Comparison of ENCODE assay signal across 10 cellular contexts in genomic region chr20:50713677-50714101, GRCh38. TPM values are rescaled to one million over a fixed set of nuclear protein-coding genes. Genes with fewer than 3 reads are reported as not detected.
DNase-seq lines count a peak whose midpoint lies in the region; ATAC-seq and TF ChIP-seq lines count a peak whose summit lies in the region.
"Had no signal": no experiment of that assay in that cellular context is flagged by ENCODE, and none has a peak within 500 bp of the region (broad histone marks: within the 10 kb centered on the region; RNA-seq: fewer than 3 reads in every experiment).

No MANE protein-coding gene starts in this region.

- no peak overlapping the region for H2BK20ac ChIP-seq in H9 (ENCODE audit: low read depth, low read length, poor library complexity, severe bottlenecking)

- peaks cover 25 to 33% of the 10 kb centered on the region in 2 experiments for H3K4me1 Mint-ChIP-seq in H9
- no peaks in the 10 kb centered on the region for H3K4me1 Mint-ChIP-seq in stimulated activated naive B cell treated with anti-CD40 and anti-IgM and Interleukin-4, amounts not matched to agents 10 μg/mL and 1 μg/mL and 100 μg/mL, for 72 hours

- no peak overlapping the region for H3K14ac ChIP-seq in H9 (ENCODE audit: insufficient read depth, low read length)

- H3K4me3 ChIP-seq in adipocyte (ENCODE audit: low read length) = no peak overlapping the region
- H3K4me3 ChIP-seq in right cardiac atrium (ENCODE audit: low read length) = no peak overlapping the region
- H3K4me3 ChIP-seq in retinal pigment epithelial cell (ENCODE audit: low read length) = no peak overlapping the region
- H3K4me3 ChIP-seq: SJSA1 had no signal

- H3K23me2 ChIP-seq in H9 (ENCODE audit: insufficient read length, low read depth, low read length, poor library complexity, severe bottlenecking) = no peaks in the 10 kb centered on the region

- H4K20me1 ChIP-seq in H9 (ENCODE audit: control insufficient read depth, insufficient read depth, insufficient read length) = no peaks in the 10 kb centered on the region

- H3K18ac ChIP-seq in H9 (ENCODE audit: insufficient read length, low read depth, low read length) = no peak overlapping the region

- no peaks in the 10 kb centered on the region for H3K9me3 Mint-ChIP-seq in H9
- H3K9me3 Mint-ChIP-seq in stimulated activated naive B cell treated with anti-CD40 and anti-IgM and Interleukin-4, amounts not matched to agents 10 μg/mL and 1 μg/mL and 100 μg/mL, for 72 hours = no peaks in the 10 kb centered on the region

- H4K5ac ChIP-seq in H9 (ENCODE audit: insufficient read length, low read depth, low read length) = no peak overlapping the region

- H3K4me1 ChIP-seq in H9 (ENCODE audit: insufficient read depth, low read length) = no peaks in the 10 kb centered on the region; the same call in 1 of the 2 replicates
- peaks cover 30% of the 10 kb centered on the region for H3K4me1 ChIP-seq in adipocyte (ENCODE audit: control insufficient read depth, insufficient read depth, low read length)
- no peaks in the 10 kb centered on the region for H3K4me1 ChIP-seq in right cardiac atrium (ENCODE audit: control insufficient read depth, insufficient read depth, low read length)

- TF ChIP-seq CTCF in H9 (conservative IDR thresholded peaks at IDR 0.05) (peak; percentile 67), retinal pigment epithelial cell (conservative IDR thresholded peaks at IDR 0.05; ENCODE audit: low read depth, low read length) (peak; percentile 60)

- H4K91ac ChIP-seq in H9 (ENCODE audit: insufficient read length, low read depth, low read length) = no peak overlapping the region

- WGBS in H9 (ENCODE audit: extremely low coverage, insufficient read length, low lambda C conversion rate) = no CpG with 5 or more reads among the region's 7 CpGs
- WGBS in right cardiac atrium = 40% methylated on average over 7 of the region's 7 CpGs

- H3K9me3 ChIP-seq in H9 (ENCODE audit: control insufficient read depth, low read depth, low read length) = no peaks in the 10 kb centered on the region
- H3K9me3 ChIP-seq in adipocyte (ENCODE audit: control insufficient read depth, low read length) = no peaks in the 10 kb centered on the region
- H3K9me3 ChIP-seq in right cardiac atrium (ENCODE audit: control insufficient read depth, low read length) = no peaks in the 10 kb centered on the region
- H3K9me3 ChIP-seq: SJSA1 had no signal

- H3K79me2 ChIP-seq in H9 (ENCODE audit: insufficient read depth, low read length) = no peaks in the 10 kb centered on the region

- peak overlapping the region in 1 of 3 experiments; percentile 60; a peak in 3 of 7 replicates for H3K27ac Mint-ChIP-seq in H9
- no peak overlapping the region for H3K27ac Mint-ChIP-seq in stimulated activated naive B cell treated with anti-CD40 and anti-IgM and Interleukin-4, amounts not matched to agents 10 μg/mL and 1 μg/mL and 100 μg/mL, for 72 hours

- H3K27ac ChIP-seq in H9 (ENCODE audit: insufficient read length, low read depth, low read length) (no peak overlapping the region), right cardiac atrium (ENCODE audit: low read length) (no peak overlapping the region)
- H3K27ac ChIP-seq: SJSA1 had no signal

- H3K36me3 ChIP-seq in adipocyte (ENCODE audit: control insufficient read depth, insufficient read depth, low read length, severe bottlenecking) = no peaks in the 10 kb centered on the region
- H3K36me3 ChIP-seq: SJSA1 had no signal

- H3K9ac ChIP-seq in H9 (ENCODE audit: extremely low read depth, insufficient read length, low read length) = no peak overlapping the region
- no peak overlapping the region for H3K9ac ChIP-seq in adipocyte (ENCODE audit: low read length)

- H3K23ac ChIP-seq in H9 (ENCODE audit: insufficient read length, low read depth, low read length) = no peak overlapping the region

- H2BK5ac ChIP-seq in H9 (ENCODE audit: insufficient read length, low read length) = no peak overlapping the region

- peaks cover 2% of the 10 kb centered on the region for H3K27me3 Mint-ChIP-seq in H9 (ENCODE audit: low read depth)
- H3K27me3 Mint-ChIP-seq in stimulated activated naive B cell treated with anti-CD40 and anti-IgM and Interleukin-4, amounts not matched to agents 10 μg/mL and 1 μg/mL and 100 μg/mL, for 72 hours = peaks cover 33 to 56% of the 10 kb centered on the region in 2 donors

- no peaks in the 10 kb centered on the region; a peak in 1 of 7 replicates for H3K36me3 Mint-ChIP-seq in H9 (ENCODE audit: insufficient read depth in 1 of 3, low read depth in 3 of 3)
- H3K36me3 Mint-ChIP-seq in stimulated activated naive B cell treated with anti-CD40 and anti-IgM and Interleukin-4, amounts not matched to agents 10 μg/mL and 1 μg/mL and 100 μg/mL, for 72 hours = no peaks in the 10 kb centered on the region

- no peak overlapping the region for H3T11ph ChIP-seq in H9 (ENCODE audit: low read length)

- H3K27me3 ChIP-seq in H9 (ENCODE audit: insufficient read depth, low read length) (no peaks in the 10 kb centered on the region; the same call in 1 of the 2 replicates), adipocyte (replicated peaks; ENCODE audit: control insufficient read depth, insufficient read depth, low read length) (no peaks in the 10 kb centered on the region), right cardiac atrium (ENCODE audit: control insufficient read depth, insufficient read depth) (no peaks in the 10 kb centered on the region)
- H3K27me3 ChIP-seq: SJSA1 had no signal

- no peak overlapping the region for H2BK120ac ChIP-seq in H9 (ENCODE audit: low read depth, low read length, poor library complexity, severe bottlenecking)

- H2AK5ac ChIP-seq in H9 (ENCODE audit: insufficient read length, low read length) = no peak overlapping the region

- no peak overlapping the region for H4K8ac ChIP-seq in H9 (replicated peaks; ENCODE audit: insufficient read length, low read depth, low read length)

- H3K4me2 ChIP-seq in H9 (ENCODE audit: insufficient read depth, insufficient read length, low read length) = no peak overlapping the region

- no peak overlapping the region for H2BK15ac ChIP-seq in H9 (ENCODE audit: low read depth, low read length)

- no peaks in the 10 kb centered on the region for H3K79me1 ChIP-seq in H9 (ENCODE audit: insufficient read depth, low read depth, low read length, poor library complexity, severe bottlenecking)

- no peak overlapping the region for H2BK12ac ChIP-seq in H9 (ENCODE audit: insufficient read length, low read depth, low read length)

- peak; percentile 61 for DNase-seq in H9
- DNase-seq in adipocyte (ENCODE audit: low read depth) = peak; percentile 67
- no peak for DNase-seq in right cardiac atrium
- no peak for DNase-seq in retinal pigment epithelial cell (ENCODE audit: low read depth)
- DNase-seq in posterior cingulate gyrus = no peak
- DNase-seq in NCI-H1092 treated with DMSO at 0.1 percent for 48 hours (lab: John Stamatoyannopoulos, UW) = no peak
- no peak for DNase-seq in NAMALWA (ENCODE audit: low spot score)
- DNase-seq in stimulated activated naive B cell treated with anti-CD40 and anti-IgM and Interleukin-4, amounts not matched to agents 10 μg/mL and 1 μg/mL and 100 μg/mL, for 72 hours = no peak
- DNase-seq: activated naive CD4-positive, alpha-beta T cell treated with anti-CD3 and anti-CD28 coated beads, Interleukin-2, amount 50 U/mL, for 16 hours had no signal

- H3K56ac ChIP-seq in H9 (ENCODE audit: insufficient read length, low read depth, low read length) = no peak overlapping the region

- peak overlapping the region; percentile 83 for H2AFZ ChIP-seq in H9 (ENCODE audit: low read length)

- H3K4ac ChIP-seq in H9 (ENCODE audit: low read depth, low read length) = no peak overlapping the region

- H3K4me3 Mint-ChIP-seq in H9 = no peak overlapping the region
- H3K4me3 Mint-ChIP-seq in stimulated activated naive B cell treated with anti-CD40 and anti-IgM and Interleukin-4, amounts not matched to agents 10 μg/mL and 1 μg/mL and 100 μg/mL, for 72 hours = no peak overlapping the region

- intact Hi-C loops in right cardiac atrium (cut with DNase I) = loop anchor here in 2 of 4 donors (10.0 kb wide), 2 partner anchors 49 to 89 kb away; no protein-coding TSS in a partner anchor
- intact Hi-C loops in posterior cingulate gyrus (cut with DNase I) = no loop called here

- peak; percentile 55 to 57 for ATAC-seq in right cardiac atrium
- ATAC-seq in stimulated activated naive B cell treated with anti-CD40 and anti-IgM and Interleukin-4, amounts not matched to agents 10 μg/mL and 1 μg/mL and 100 μg/mL, for 72 hours (replicated peaks) = no peak

RNA-seq across cellular contexts. Expression of gene PARD6B, which starts 17.7 kb away (rescaled TPM):
- 27.4 and 31.7 TPM in 2 replicates for total RNA-seq in H9 (2021)
- 1 to 10 TPM; 2.5 to 5.2 (median 3.5) TPM for total RNA-seq in right cardiac atrium
- polyA plus RNA-seq in right cardiac atrium = 0.93 TPM

RNA-seq across cellular contexts. Expression of gene RIPOR3, which starts 22.3 kb away (rescaled TPM):
- 0.46 and 0.48 TPM in 2 replicates for total RNA-seq in H9 (2021)
- total RNA-seq in right cardiac atrium = 1 to 10 TPM; 2.1 to 6.9 (median 2.9) TPM
- 12.9 TPM for polyA plus RNA-seq in right cardiac atrium

Comparison
In these comparisons a context has a peak if more than half of its experiments do, and no peak if none do; other contexts are left out.
1. DNase-seq: peak in H9 (single experiment) and adipocyte (single experiment); none in right cardiac atrium (0 of 3), retinal pigment epithelial cell (single experiment), posterior cingulate gyrus (0 of 10), NCI-H1092 treated with DMSO at 0.1 percent for 48 hours (single experiment), NAMALWA (single experiment) and stimulated activated naive B cell treated with anti-CD40 and anti-IgM and Interleukin-4, amounts not matched to agents 10 μg/mL and 1 μg/mL and 100 μg/mL, for 72 hours (single experiment).
2. ATAC-seq: peak in right cardiac atrium (2 of 2); none in stimulated activated naive B cell treated with anti-CD40 and anti-IgM and Interleukin-4, amounts not matched to agents 10 μg/mL and 1 μg/mL and 100 μg/mL, for 72 hours (0 of 2).